In genomic region chr10:118920206-118920605, GRCh38 we compare ENCODE assay signal across 27 cellular contexts.
"Had no signal": no experiment of that assay in that cellular context is flagged by ENCODE, and none has a peak within 500 bp of the region (broad histone marks: within the 10 kb centered on the region; RNA-seq: fewer than 3 reads in every experiment).

No MANE protein-coding gene starts in this region.

- H3K27ac ChIP-seq: stomach, suprapubic skin, testis, thoracic aorta, thyroid gland, tibial artery, tibial nerve, transverse colon, upper lobe of left lung, upper lobe of right lung, uterus, vagina had no signal

- ATAC-seq: stimulated activated effector memory CD8-positive, alpha-beta T cell treated with anti-CD3 and anti-CD28 coated beads, Interleukin-12 subunit alpha, Interleukin-12 subunit beta, amount 100 ng/mL, for 72 hours; stimulated activated memory B cell treated with anti-CD40 and anti-IgM and Interleukin-4, amounts not matched to agents 10 μg/mL and 1 μg/mL and 100 μg/mL, for 72 hours; stimulated activated naive B cell treated with anti-CD40 and anti-IgM and Interleukin-4, amounts not matched to agents 10 μg/mL and 1 μg/mL and 100 μg/mL, for 72 hours; stimulated activated naive CD8-positive, alpha-beta T cell treated with anti-CD3 and anti-CD28 coated beads, Interleukin-15, amount 100 ng/mL, for 72 hours; stimulated activated naive CD8-positive, alpha-beta T cell treated with anti-CD3 and anti-CD28 coated beads, Interleukin-15, Interleukin-2, amounts not matched to agents 100 U/mL and 50 U/mL, for 24 hours; upper lobe of right lung had no signal

- H3K36me3 ChIP-seq: stomach, suprapubic skin, thoracic aorta, thyroid gland, tibial artery, tibial nerve, transverse colon, upper lobe of left lung, upper lobe of right lung, uterus, vagina had no signal

- H3K9me3 ChIP-seq: stomach, suprapubic skin, testis, thoracic aorta, thyroid gland, tibial artery, tibial nerve, transverse colon, upper lobe of left lung, upper lobe of right lung, uterus, vagina had no signal

- DNase-seq: stimulated activated CD4-positive, alpha-beta T cell treated with anti-CD3 and anti-CD28 coated beads, Interleukin-2, amount 100 ng/mL, for 48 hours; stimulated activated CD4-positive, alpha-beta T cell treated with anti-CD3 and anti-CD28 coated beads, Interleukin-4, amount 100 ng/mL, for 1 hour; stimulated activated CD4-positive, alpha-beta T cell treated with anti-CD3 and anti-CD28 coated beads, Interleukin-4, amount 100 ng/mL, for 24 hours; stimulated activated CD4-positive, alpha-beta T cell treated with anti-CD3 and anti-CD28 coated beads, Interleukin-4, amount 100 ng/mL, for 4 hours; stimulated activated CD8-positive, alpha-beta memory T cell treated with anti-CD3 and anti-CD28 coated beads, Interleukin-4, amount 100 ng/mL, for 48 hours; stimulated activated naive B cell treated with anti-CD40 and anti-IgM and Interleukin-4, amounts not matched to agents 10 μg/mL and 1 μg/mL and 100 μg/mL, for 72 hours; stimulated activated naive CD4-positive, alpha-beta T cell; stimulated activated naive CD4-positive, alpha-beta T cell treated with Interleukin-2 at 50 U/mL for 16 hours; stimulated activated naive CD8-positive, alpha-beta T cell treated with anti-CD3 and anti-CD28 coated beads, Interleukin-15, amount 100 ng/mL, for 72 hours; stimulated activated naive CD8-positive, alpha-beta T cell treated with anti-CD3 and anti-CD28 coated beads, Interleukin-15, Interleukin-2, amounts not matched to agents 100 U/mL and 50 U/mL, for 24 hours; stomach; substantia nigra; testis; thyroid gland; tibial artery; transverse colon; trophoblast cell; upper lobe of left lung; upper lobe of right lung; uterus had no signal

- H3K4me1 Mint-ChIP-seq: stimulated activated effector memory CD8-positive, alpha-beta T cell treated with anti-CD3 and anti-CD28 coated beads, Interleukin-12 subunit alpha, Interleukin-12 subunit beta, amount 100 ng/mL, for 72 hours; stimulated activated memory B cell treated with anti-CD40 and anti-IgM and Interleukin-4, amounts not matched to agents 10 μg/mL and 1 μg/mL and 100 μg/mL, for 72 hours; stimulated activated naive B cell treated with anti-CD40 and anti-IgM and Interleukin-4, amounts not matched to agents 10 μg/mL and 1 μg/mL and 100 μg/mL, for 72 hours; stimulated activated naive CD8-positive, alpha-beta T cell treated with anti-CD3 and anti-CD28 coated beads, Interleukin-15, amount 100 ng/mL, for 72 hours had no signal

- H3K27me3 ChIP-seq: stomach, suprapubic skin, testis, thyroid gland, tibial artery, tibial nerve, transverse colon, upper lobe of left lung, upper lobe of right lung, uterus, vagina had no signal

- H3K4me3 Mint-ChIP-seq: stimulated activated effector memory CD8-positive, alpha-beta T cell treated with anti-CD3 and anti-CD28 coated beads, Interleukin-12 subunit alpha, Interleukin-12 subunit beta, amount 100 ng/mL, for 72 hours; stimulated activated memory B cell treated with anti-CD40 and anti-IgM and Interleukin-4, amounts not matched to agents 10 μg/mL and 1 μg/mL and 100 μg/mL, for 72 hours; stimulated activated naive B cell treated with anti-CD40 and anti-IgM and Interleukin-4, amounts not matched to agents 10 μg/mL and 1 μg/mL and 100 μg/mL, for 72 hours; stimulated activated naive CD8-positive, alpha-beta T cell treated with anti-CD3 and anti-CD28 coated beads, Interleukin-15, amount 100 ng/mL, for 72 hours; stimulated activated naive CD8-positive, alpha-beta T cell treated with anti-CD3 and anti-CD28 coated beads, Interleukin-15, Interleukin-2, amounts not matched to agents 100 ng/mL and 50 ng/mL, for 24 hours had no signal

- H3K27ac Mint-ChIP-seq: stimulated activated effector memory CD8-positive, alpha-beta T cell treated with anti-CD3 and anti-CD28 coated beads, Interleukin-12 subunit alpha, Interleukin-12 subunit beta, amount 100 ng/mL, for 72 hours; stimulated activated memory B cell treated with anti-CD40 and anti-IgM and Interleukin-4, amounts not matched to agents 10 μg/mL and 1 μg/mL and 100 μg/mL, for 72 hours; stimulated activated naive B cell treated with anti-CD40 and anti-IgM and Interleukin-4, amounts not matched to agents 10 μg/mL and 1 μg/mL and 100 μg/mL, for 72 hours; stimulated activated naive CD8-positive, alpha-beta T cell treated with anti-CD3 and anti-CD28 coated beads, Interleukin-15, amount 100 ng/mL, for 72 hours; stimulated activated naive CD8-positive, alpha-beta T cell treated with anti-CD3 and anti-CD28 coated beads, Interleukin-15, Interleukin-2, amounts not matched to agents 100 ng/mL and 50 ng/mL, for 24 hours had no signal

- H3K36me3 Mint-ChIP-seq: stimulated activated effector memory CD8-positive, alpha-beta T cell treated with anti-CD3 and anti-CD28 coated beads, Interleukin-12 subunit alpha, Interleukin-12 subunit beta, amount 100 ng/mL, for 72 hours; stimulated activated memory B cell treated with anti-CD40 and anti-IgM and Interleukin-4, amounts not matched to agents 10 μg/mL and 1 μg/mL and 100 μg/mL, for 72 hours; stimulated activated naive B cell treated with anti-CD40 and anti-IgM and Interleukin-4, amounts not matched to agents 10 μg/mL and 1 μg/mL and 100 μg/mL, for 72 hours had no signal

- H3K9me3 Mint-ChIP-seq: stimulated activated effector memory CD8-positive, alpha-beta T cell treated with anti-CD3 and anti-CD28 coated beads, Interleukin-12 subunit alpha, Interleukin-12 subunit beta, amount 100 ng/mL, for 72 hours; stimulated activated memory B cell treated with anti-CD40 and anti-IgM and Interleukin-4, amounts not matched to agents 10 μg/mL and 1 μg/mL and 100 μg/mL, for 72 hours; stimulated activated naive B cell treated with anti-CD40 and anti-IgM and Interleukin-4, amounts not matched to agents 10 μg/mL and 1 μg/mL and 100 μg/mL, for 72 hours; stimulated activated naive CD8-positive, alpha-beta T cell treated with anti-CD3 and anti-CD28 coated beads, Interleukin-15, amount 100 ng/mL, for 72 hours; stimulated activated naive CD8-positive, alpha-beta T cell treated with anti-CD3 and anti-CD28 coated beads, Interleukin-15, Interleukin-2, amounts not matched to agents 100 ng/mL and 50 ng/mL, for 24 hours had no signal

- H3K4me1 ChIP-seq: stomach, suprapubic skin, testis, tibial artery, upper lobe of left lung, upper lobe of right lung had no signal

- H3K4me3 ChIP-seq: stomach, suprapubic skin, testis, thoracic aorta, thyroid gland, tibial artery, tibial nerve, transverse colon, upper lobe of left lung, upper lobe of right lung, uterus, vagina had no signal
